In the genomic region with DNA sequence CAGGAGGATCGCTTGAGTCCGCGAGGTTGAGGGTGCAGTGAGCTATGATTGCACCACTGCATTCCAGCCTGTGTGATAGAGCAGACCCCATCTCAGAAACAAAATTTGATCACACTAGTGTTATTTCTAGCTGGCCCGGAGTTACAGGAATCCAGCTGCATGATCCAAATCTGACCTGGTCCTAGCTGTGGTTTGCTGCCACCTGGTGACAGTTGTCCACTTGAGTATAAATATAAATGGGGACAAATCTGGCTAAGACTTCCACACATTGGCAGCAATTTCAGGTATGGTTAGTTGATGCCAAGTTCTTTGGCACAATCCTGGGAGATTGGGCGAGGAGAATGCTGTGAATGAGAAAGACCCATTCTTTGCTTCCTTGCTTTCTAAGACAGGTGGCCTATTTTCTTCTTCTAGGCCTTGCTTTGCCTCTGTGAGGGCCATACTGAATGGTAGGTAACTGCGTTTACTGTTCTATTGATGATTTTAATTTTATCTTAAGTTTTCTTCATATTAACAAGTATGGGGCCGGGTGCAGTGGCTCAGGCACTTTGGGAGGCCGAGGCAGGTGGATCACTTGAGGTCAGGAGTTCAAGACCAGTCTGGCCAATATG, we compare ENCODE assay signal across 9 cellular contexts. TPM values are rescaled to one million over a fixed set of nuclear protein-coding genes. Genes with fewer than 3 reads are reported as not detected.
A peak's percentile ranks its signal among the peaks of the same experiment; 100 is the strongest.
DNase-seq lines count a peak whose midpoint lies in the region; ATAC-seq and TF ChIP-seq lines count a peak whose summit lies in the region.
"Had no signal": no experiment of that assay in that cellular context is flagged by ENCODE, and none has a peak within 500 bp of the region (broad histone marks: within the 10 kb centered on the region; RNA-seq: fewer than 3 reads in every experiment).

No MANE protein-coding gene starts in this region.

- DNase-seq in CD4-positive, alpha-beta memory T cell: peak; percentile 46 to 54 (median 51)
- peak; percentile 8 for DNase-seq in T-helper 2 cell treated with Interferon-gamma antibody and Interleukin-4, amounts not matched to agents 5 μg/mL and 100 μg/mL, for 36 hours (ENCODE audit: low spot score)
- peak; percentile 20 for DNase-seq in iPS DF 6.9 (ENCODE audit: low read depth, low spot score)

- peak overlapping the region in 3 of 7 donors; percentile 46 to 75 (median 67) for H3K27ac Mint-ChIP-seq in CD4-positive, alpha-beta memory T cell
- H3K27ac Mint-ChIP-seq in T-helper 2 cell treated with Interferon-gamma antibody and Interleukin-4, amounts not matched to agents 5 μg/mL and 100 μg/mL, for 36 hours: no peak overlapping the region
- H3K27ac Mint-ChIP-seq in brain: peak overlapping the region in 3 of 5 experiments; percentile 17 to 63 (median 45)

- H3K27me3 ChIP-seq in CD4-positive, alpha-beta memory T cell (ENCODE audit: insufficient read depth, low read length): no peaks in the 10 kb centered on the region
- H3K27me3 ChIP-seq in iPS DF 6.9 (ENCODE audit: control insufficient read depth, insufficient read depth, low read length) (no peaks in the 10 kb centered on the region), skeletal muscle tissue (ENCODE audit: control insufficient read depth in 3 of 3, insufficient read depth in 3 of 3, low read length in 3 of 3) (no peaks in the 10 kb centered on the region)

- no peaks in the 10 kb centered on the region for H3K36me3 ChIP-seq in CD4-positive, alpha-beta memory T cell (ENCODE audit: insufficient read depth, low read length)
- no peaks in the 10 kb centered on the region for H3K36me3 ChIP-seq in iPS DF 6.9 (ENCODE audit: control insufficient read depth, insufficient read depth, low read length)
- no peaks in the 10 kb centered on the region for H3K36me3 ChIP-seq in skeletal muscle tissue (ENCODE audit: control insufficient read depth in 3 of 3, insufficient read depth in 3 of 3, low read length in 3 of 3)

- intact Hi-C loops in CD4-positive, alpha-beta memory T cell (cut with micrococcal nuclease): loop anchor here (1.0 kb wide), 2 partner anchors 39 to 228 kb away; no protein-coding TSS in a partner anchor

- peak overlapping the region in 2 of 3 donors; percentile 20 to 58 for H3K9ac ChIP-seq in skeletal muscle tissue (ENCODE audit: low read depth in 1 of 3, low read length in 3 of 3)

- ATAC-seq in HG02798 (IDR thresholded peaks at IDR 0.05; ENCODE audit: poor library complexity, unreplicated experiment): peak; percentile 45
- ATAC-seq in HG03521 (IDR thresholded peaks at IDR 0.05; ENCODE audit: unreplicated experiment): no peak
- no peak for ATAC-seq in GM21447 (IDR thresholded peaks at IDR 0.05; ENCODE audit: unreplicated experiment)

- TF ChIP-seq CTCF in brain (conservative IDR thresholded peaks at IDR 0.05): peak; percentile 59 to 61

- CTCF ChIA-PET in CD4-positive, alpha-beta memory T cell (lab: Charles Lee; ENCODE audit: partially characterized antibody): interaction anchor here (0.8 to 17.4 kb wide), 8 partner anchors 8 to 40 kb away, joined by 3 to 318 read pairs (median 4); a partner anchor contains a TSS

- peaks cover 37% of the 10 kb centered on the region for H3K4me1 ChIP-seq in CD4-positive, alpha-beta memory T cell (ENCODE audit: insufficient read depth, low read length)
- H3K4me1 ChIP-seq in iPS DF 6.9 (ENCODE audit: control insufficient read depth, insufficient read depth, low read length) (no peaks in the 10 kb centered on the region), skeletal muscle tissue (ENCODE audit: control insufficient read depth in 3 of 3, insufficient read depth in 3 of 3, low read length in 3 of 3) (peaks cover 19 to 31% (median 30%) of the 10 kb centered on the region in 3 donors)

- H3K4me3 Mint-ChIP-seq in CD4-positive, alpha-beta memory T cell: no peak overlapping the region
- no peak overlapping the region for H3K4me3 Mint-ChIP-seq in T-helper 2 cell treated with Interferon-gamma antibody and Interleukin-4, amounts not matched to agents 5 μg/mL and 100 μg/mL, for 36 hours
- H3K4me3 Mint-ChIP-seq in brain: no peak overlapping the region

- no peak overlapping the region for H3K27ac ChIP-seq in CD4-positive, alpha-beta memory T cell (ENCODE audit: low read depth, low read length)
- H3K27ac ChIP-seq in iPS DF 6.9 (ENCODE audit: low read length): no peak overlapping the region
- H3K27ac ChIP-seq in skeletal muscle tissue (ENCODE audit: low read depth, low read length): no peak overlapping the region

- no peaks in the 10 kb centered on the region for H3K9me3 Mint-ChIP-seq in CD4-positive, alpha-beta memory T cell
- H3K9me3 Mint-ChIP-seq in T-helper 2 cell treated with Interferon-gamma antibody and Interleukin-4, amounts not matched to agents 5 μg/mL and 100 μg/mL, for 36 hours: no peaks in the 10 kb centered on the region
- H3K9me3 Mint-ChIP-seq in brain: no peaks in the 10 kb centered on the region

- H3K4me1 Mint-ChIP-seq in CD4-positive, alpha-beta memory T cell: peaks cover 23 to 58% (median 41%) of the 10 kb centered on the region in 4 donors
- H3K4me1 Mint-ChIP-seq in T-helper 2 cell treated with Interferon-gamma antibody and Interleukin-4, amounts not matched to agents 5 μg/mL and 100 μg/mL, for 36 hours (ENCODE audit: low read depth): peaks cover 28% of the 10 kb centered on the region
- H3K4me1 Mint-ChIP-seq in brain: peaks cover 69% of the 10 kb centered on the region

- no peak overlapping the region for H3K4me3 ChIP-seq in CD4-positive, alpha-beta memory T cell (ENCODE audit: low read length in 2 of 2)
- H3K4me3 ChIP-seq in iPS DF 6.9 (ENCODE audit: low read length) (no peak overlapping the region), skeletal muscle tissue (ENCODE audit: low read length in 3 of 3) (no peak overlapping the region)

- no peaks in the 10 kb centered on the region for H3K9me3 ChIP-seq in CD4-positive, alpha-beta memory T cell (ENCODE audit: control insufficient read depth in 1 of 2, low read length in 2 of 2)
- H3K9me3 ChIP-seq in iPS DF 6.9 (ENCODE audit: control insufficient read depth, insufficient read depth, low read length): no peaks in the 10 kb centered on the region
- H3K9me3 ChIP-seq in skeletal muscle tissue (ENCODE audit: control insufficient read depth in 3 of 3, low read length in 3 of 3): no peaks in the 10 kb centered on the region

- H3K27me3 Mint-ChIP-seq in CD4-positive, alpha-beta memory T cell: no peaks in the 10 kb centered on the region
- no peaks in the 10 kb centered on the region for H3K27me3 Mint-ChIP-seq in T-helper 2 cell treated with Interferon-gamma antibody and Interleukin-4, amounts not matched to agents 5 μg/mL and 100 μg/mL, for 36 hours (ENCODE audit: low read depth)
- no peaks in the 10 kb centered on the region for H3K27me3 Mint-ChIP-seq in brain

- POLR2A ChIA-PET in CD4-positive, alpha-beta memory T cell (lab: Charles Lee; ENCODE audit: partially characterized antibody): interaction anchor here (1.0 to 2.2 kb wide), 2 partner anchors 36 to 38 kb away, joined by 7 to 10 read pairs; a partner anchor contains a TSS

- H3K36me3 Mint-ChIP-seq in CD4-positive, alpha-beta memory T cell: peaks cover 0 to 6% of the 10 kb centered on the region in 2 donors
- peaks cover 2% of the 10 kb centered on the region for H3K36me3 Mint-ChIP-seq in T-helper 2 cell treated with Interferon-gamma antibody and Interleukin-4, amounts not matched to agents 5 μg/mL and 100 μg/mL, for 36 hours (ENCODE audit: low read depth)
- H3K36me3 Mint-ChIP-seq in brain: peaks cover 33% of the 10 kb centered on the region

- no CpG with 5 or more reads among the region's 8 CpGs for WGBS in iPS DF 6.9 (ENCODE audit: insufficient coverage, insufficient read length)

RNA-seq across cellular contexts. Expression of a gene that starts 35.4 kb away (rescaled TPM):
- 10 to 100 TPM; 31.0 to 31.4 TPM for total RNA-seq in CD4-positive, alpha-beta memory T cell
- 10 to 100 TPM; 10.8 to 17.4 TPM for polyA plus RNA-seq in CD4-positive, alpha-beta memory T cell
- polyA plus RNA-seq in brain (ENCODE audit: insufficient read depth, low read depth, low replicate concordance): 104 TPM
- total RNA-seq in skeletal muscle tissue: 18.3 TPM

RNA-seq across cellular contexts. Expression of a gene that starts 57.0 kb away (rescaled TPM):
- total RNA-seq in CD4-positive, alpha-beta memory T cell: not detected
- not detected for polyA plus RNA-seq in CD4-positive, alpha-beta memory T cell
- polyA plus RNA-seq in brain (ENCODE audit: insufficient read depth, low read depth, low replicate concordance): 22.2 TPM
- 0.52 TPM for total RNA-seq in skeletal muscle tissue
- total RNA-seq: subcutaneous adipose tissue had no signal
